13 cellular contexts compared by ENCODE assay signal in the genomic region with DNA sequence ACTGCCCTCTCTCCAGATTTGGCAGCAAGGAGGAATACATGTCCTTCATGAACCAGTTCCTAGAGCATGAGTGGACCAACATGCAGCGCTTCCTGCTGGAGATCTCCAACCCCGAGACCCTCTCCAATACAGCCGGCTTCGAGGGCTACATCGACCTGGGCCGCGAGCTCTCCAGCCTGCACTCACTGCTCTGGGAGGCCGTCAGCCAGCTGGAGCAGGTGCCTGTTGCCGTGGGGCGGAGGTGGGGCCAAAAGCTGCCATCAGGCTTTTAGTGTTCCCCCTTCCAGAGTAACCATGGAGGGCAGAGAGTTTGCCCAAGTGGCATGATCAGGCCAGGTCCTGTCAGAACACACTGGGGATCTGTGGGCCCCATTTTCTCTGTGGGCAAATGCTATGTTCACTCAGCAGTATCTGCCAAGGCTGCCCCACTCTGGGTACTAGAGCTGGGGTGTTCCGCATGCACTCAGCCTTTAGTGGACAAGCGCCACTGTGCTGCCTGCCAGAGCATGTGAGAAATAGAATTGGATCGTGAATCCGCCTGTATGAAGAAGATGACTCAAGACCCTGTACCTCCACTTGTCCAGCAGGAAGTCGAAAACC.
"Had no signal": no experiment of that assay in that cellular context is flagged by ENCODE, and none has a peak within 500 bp of the region (broad histone marks: within the 10 kb centered on the region; RNA-seq: fewer than 3 reads in every experiment).

No MANE protein-coding gene starts in this region.

- H3K36me3 Mint-ChIP-seq: naive thymus-derived CD4-positive, alpha-beta T cell; stimulated activated memory B cell treated with anti-CD40 and anti-IgM and Interleukin-4, amounts not matched to agents 10 μg/mL and 1 μg/mL and 100 μg/mL, for 72 hours had no signal

- H3K4me3 ChIP-seq: sigmoid colon, thyroid gland had no signal

- H3K27me3 ChIP-seq: sigmoid colon, thyroid gland had no signal

- H3K27ac ChIP-seq: sigmoid colon, thyroid gland had no signal

- H3K9me3 ChIP-seq: sigmoid colon, thyroid gland had no signal

- H3K27me3 Mint-ChIP-seq: activated CD4-positive, alpha-beta T cell treated with anti-CD3 and anti-CD28 coated beads, Interleukin-2, amount 10 ng/mL, durations not matched to agents 24 days and 14 days; activated CD8-positive, alpha-beta T cell treated with anti-CD3 and anti-CD28 coated beads for 36 hours; naive thymus-derived CD4-positive, alpha-beta T cell had no signal

- DNase-seq: activated CD4-positive, alpha-beta T cell treated with anti-CD3 and anti-CD28 coated beads, Interleukin-2, amount 10 ng/mL, durations not matched to agents 24 days and 14 days; activated CD8-positive, alpha-beta T cell treated with anti-CD3 and anti-CD28 coated beads for 36 hours; activated naive CD4-positive, alpha-beta T cell treated with Interleukin-2 at 50 U/mL for 16 hours; activated T-cell treated with anti-CD3 and anti-CD28 coated beads, Interleukin-2, amount 50 U/mL, for 1 hour; mesenchymal stem cell; naive thymus-derived CD4-positive, alpha-beta T cell; sigmoid colon; stimulated activated CD4-positive, alpha-beta T cell treated with anti-CD3 and anti-CD28 coated beads, Interleukin-4, amount 100 ng/mL, for 4 hours; thyroid gland had no signal

- ATAC-seq: activated CD8-positive, alpha-beta T cell treated with anti-CD3 and anti-CD28 coated beads for 36 hours; naive thymus-derived CD4-positive, alpha-beta T cell; stimulated activated memory B cell treated with anti-CD40 and anti-IgM and Interleukin-4, amounts not matched to agents 10 μg/mL and 1 μg/mL and 100 μg/mL, for 72 hours had no signal

- H3K9me3 Mint-ChIP-seq: activated CD4-positive, alpha-beta T cell treated with anti-CD3 and anti-CD28 coated beads, Interleukin-2, amount 10 ng/mL, durations not matched to agents 24 days and 14 days; activated CD8-positive, alpha-beta T cell treated with anti-CD3 and anti-CD28 coated beads for 36 hours; activated T-helper 2 cell treated with anti-CD3 and anti-CD28 coated beads, Interferon-gamma antibody, Interleukin-2, Interleukin-4, amounts not matched to agents 10 μg/mL and 5 μg/mL and 100 μg/mL, durations not matched to agents 14 hours and 24 hours and 36 hours; naive thymus-derived CD4-positive, alpha-beta T cell; stimulated activated memory B cell treated with anti-CD40 and anti-IgM and Interleukin-4, amounts not matched to agents 10 μg/mL and 1 μg/mL and 100 μg/mL, for 72 hours; T-helper 1 cell treated with Interleukin-12 subunit alpha and Interleukin-12 subunit beta and Interleukin-4 antibody, amounts not matched to agents 30 μg/mL and 1 μg/mL, for 36 hours had no signal

- H3K4me3 Mint-ChIP-seq: activated CD4-positive, alpha-beta T cell treated with anti-CD3 and anti-CD28 coated beads, Interleukin-2, amount 10 ng/mL, durations not matched to agents 24 days and 14 days; activated CD8-positive, alpha-beta T cell treated with anti-CD3 and anti-CD28 coated beads for 36 hours; naive thymus-derived CD4-positive, alpha-beta T cell; stimulated activated memory B cell treated with anti-CD40 and anti-IgM and Interleukin-4, amounts not matched to agents 10 μg/mL and 1 μg/mL and 100 μg/mL, for 72 hours; T-helper 1 cell treated with Interleukin-12 subunit alpha and Interleukin-12 subunit beta and Interleukin-4 antibody, amounts not matched to agents 30 μg/mL and 1 μg/mL, for 36 hours had no signal

- FAIRE-seq: urothelium cell line had no signal

- H3K27ac Mint-ChIP-seq: activated CD4-positive, alpha-beta T cell treated with anti-CD3 and anti-CD28 coated beads, Interleukin-2, amount 10 ng/mL, durations not matched to agents 24 days and 14 days; activated CD8-positive, alpha-beta T cell treated with anti-CD3 and anti-CD28 coated beads for 36 hours; activated T-helper 2 cell treated with anti-CD3 and anti-CD28 coated beads, Interferon-gamma antibody, Interleukin-2, Interleukin-4, amounts not matched to agents 10 μg/mL and 5 μg/mL and 100 μg/mL, durations not matched to agents 14 hours and 24 hours and 36 hours; naive thymus-derived CD4-positive, alpha-beta T cell; stimulated activated memory B cell treated with anti-CD40 and anti-IgM and Interleukin-4, amounts not matched to agents 10 μg/mL and 1 μg/mL and 100 μg/mL, for 72 hours; T-helper 1 cell treated with Interleukin-12 subunit alpha and Interleukin-12 subunit beta and Interleukin-4 antibody, amounts not matched to agents 30 μg/mL and 1 μg/mL, for 36 hours had no signal

- H3K4me1 Mint-ChIP-seq: activated CD4-positive, alpha-beta T cell treated with anti-CD3 and anti-CD28 coated beads, Interleukin-2, amount 10 ng/mL, durations not matched to agents 24 days and 14 days; naive thymus-derived CD4-positive, alpha-beta T cell; stimulated activated memory B cell treated with anti-CD40 and anti-IgM and Interleukin-4, amounts not matched to agents 10 μg/mL and 1 μg/mL and 100 μg/mL, for 72 hours had no signal
